13 cellular contexts compared by ENCODE assay signal in the genomic region with DNA sequence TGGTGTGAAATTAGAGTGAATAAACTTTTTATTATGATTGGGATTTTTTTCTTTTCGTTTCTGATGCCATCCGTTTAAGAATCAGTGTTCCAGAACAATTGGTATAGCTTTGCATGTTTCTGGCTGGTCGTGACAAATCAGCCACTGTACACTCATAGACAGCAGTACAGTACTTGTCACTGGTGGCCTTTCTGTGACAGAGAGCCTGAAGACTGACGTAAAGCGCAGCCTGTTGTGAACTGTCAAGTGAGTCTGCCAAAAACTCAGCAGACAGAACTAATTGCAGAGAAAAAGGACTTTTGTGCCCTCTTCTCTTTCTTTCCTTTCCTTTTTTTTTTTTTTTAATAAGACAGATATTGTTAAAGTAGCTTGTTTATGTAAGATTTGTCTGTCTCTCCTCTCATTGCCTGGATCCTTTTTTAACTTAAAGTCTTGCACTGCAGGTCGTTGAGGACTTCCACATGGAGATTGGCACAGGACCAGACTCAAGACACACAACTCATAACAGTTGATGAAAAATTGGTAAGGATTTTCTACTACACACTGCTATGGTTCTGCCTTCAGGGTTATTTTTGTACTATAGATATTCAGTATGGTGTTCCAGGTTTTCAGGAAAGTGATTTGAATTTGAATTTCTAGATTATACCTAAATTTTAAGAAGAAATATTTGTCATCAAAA. TPM values are rescaled to one million over a fixed set of nuclear protein-coding genes. Genes with fewer than 3 reads are reported as not detected.
DNase-seq lines count a peak whose midpoint lies in the region; FAIRE-seq and TF ChIP-seq lines count a peak whose summit lies in the region.
"Had no signal": no experiment of that assay in that cellular context is flagged by ENCODE, and none has a peak within 500 bp of the region (broad histone marks: within the 10 kb centered on the region; RNA-seq: fewer than 3 reads in every experiment).

No MANE protein-coding gene starts in this region.

- no peak for FAIRE-seq in HTR-8/SVneo (lab: Jason Lieb, UNC)

- H3K4me1 ChIP-seq in mesendoderm (ENCODE audit: control insufficient read depth, low read depth, low read length) = no peaks in the 10 kb centered on the region
- peaks cover 2% of the 10 kb centered on the region for H3K4me1 ChIP-seq in endodermal cell (ENCODE audit: control insufficient read depth, insufficient read depth, low read length)

- H2BK5ac ChIP-seq in mesendoderm (ENCODE audit: low read length) = no peak overlapping the region

- DNase-seq in Ammon's horn (ENCODE audit: low spot score) (peak; percentile 74), RKO (ENCODE audit: low spot score) (peak; percentile 8), fibroblast of pulmonary artery (ENCODE audit: low read depth) (peak; percentile 57), mesendoderm (no peak), endodermal cell (no peak), Kasumi-1 (lab: John Stamatoyannopoulos, UW) (no peak), HTR-8/SVneo (ENCODE audit: insufficient read length, low spot score) (no peak), HPDE6-E6E7 (ENCODE audit: extremely low spot score) (no peak)
- DNase-seq: activated CD8-positive, alpha-beta memory T cell treated with anti-CD3 and anti-CD28 coated beads for 24 hours; NCI-H187; NCI-H524; stimulated activated CD4-positive, alpha-beta T cell treated with anti-CD3 and anti-CD28 coated beads, Interleukin-2, amount 100 ng/mL, for 48 hours had no signal

- H3K27me3 ChIP-seq in mesendoderm (ENCODE audit: insufficient read depth, low read length, poor library complexity) = no peaks in the 10 kb centered on the region
- H3K27me3 ChIP-seq in endodermal cell (ENCODE audit: control insufficient read depth, insufficient read depth, low read length, poor library complexity, severe bottlenecking) = no peaks in the 10 kb centered on the region

- H3K27ac Mint-ChIP-seq in endodermal cell = no peak overlapping the region

- H3K4me3 Mint-ChIP-seq in endodermal cell = no peak overlapping the region

- H4K5ac ChIP-seq in mesendoderm (ENCODE audit: low read length) = no peak overlapping the region

- H3K27me3 Mint-ChIP-seq in endodermal cell (ENCODE audit: insufficient read depth) = no peaks in the 10 kb centered on the region

- H3K23ac ChIP-seq in mesendoderm (ENCODE audit: low read length) = no peak overlapping the region

- H3K36me3 Mint-ChIP-seq in endodermal cell (ENCODE audit: low read depth) = peaks cover 44% of the 10 kb centered on the region

- no peak overlapping the region for H3K18ac ChIP-seq in mesendoderm (ENCODE audit: low read length)

- H3K27ac ChIP-seq in mesendoderm (ENCODE audit: low read depth, low read length) (no peak overlapping the region), endodermal cell (ENCODE audit: low read depth, low read length) (no peak overlapping the region)
- H3K27ac ChIP-seq: C4-2B had no signal

- H4K8ac ChIP-seq in mesendoderm (ENCODE audit: low read depth, low read length) = peak overlapping the region; percentile 13

- H3K36me3 ChIP-seq in mesendoderm (ENCODE audit: control insufficient read depth, insufficient read depth, low read length) = no peaks in the 10 kb centered on the region
- peaks cover 32% of the 10 kb centered on the region for H3K36me3 ChIP-seq in endodermal cell (ENCODE audit: control insufficient read depth, insufficient read depth, low read length)

- H3K4me2 ChIP-seq in mesendoderm (ENCODE audit: low read length) = no peak overlapping the region

- no peaks in the 10 kb centered on the region for H3K79me2 ChIP-seq in mesendoderm (ENCODE audit: control insufficient read depth, insufficient read depth, low read length)

- no peaks in the 10 kb centered on the region for H3K79me1 ChIP-seq in mesendoderm (ENCODE audit: low read length)

- H3K4ac ChIP-seq in mesendoderm (ENCODE audit: low read depth, low read length) = no peak overlapping the region

- WGBS in mesendoderm (ENCODE audit: extremely low coverage, insufficient coverage, low lambda C conversion rate) = no CpG with 5 or more reads among the region's 6 CpGs
- 60 to 94% methylated on average over 1 to 6 of the region's 6 CpGs for WGBS in endodermal cell (ENCODE audit: insufficient coverage in 1 of 2, insufficient read length in 1 of 2), 2 experiments

- H3K9me3 Mint-ChIP-seq in endodermal cell = peaks cover 6% of the 10 kb centered on the region

- H2AK5ac ChIP-seq in mesendoderm (ENCODE audit: low read length) = no peak overlapping the region

- TF ChIP-seq CTCF in fibroblast of pulmonary artery (IDR thresholded peaks at IDR 0.05; ENCODE audit: low read length, missing control alignments) = no peak
- no peak for TF ChIP-seq CTCF in endodermal cell (conservative IDR thresholded peaks at IDR 0.05)

- no peak overlapping the region for H3K56ac ChIP-seq in mesendoderm (ENCODE audit: low read length)

- no peak overlapping the region for H2BK120ac ChIP-seq in mesendoderm (ENCODE audit: low read depth, low read length)

- no peak overlapping the region for H3K4me3 ChIP-seq in fibroblast of pulmonary artery (replicated peaks; ENCODE audit: low read depth, low read length)
- H3K4me3 ChIP-seq in mesendoderm (ENCODE audit: low read length) = no peak overlapping the region
- no peak overlapping the region for H3K4me3 ChIP-seq in endodermal cell (ENCODE audit: low read length)

- peaks cover under 1% of the 10 kb centered on the region for H3K4me1 Mint-ChIP-seq in endodermal cell

- peaks cover 17% of the 10 kb centered on the region for H3K9me3 ChIP-seq in endodermal cell (ENCODE audit: control insufficient read depth, low read length)

- H3K9ac ChIP-seq in mesendoderm (ENCODE audit: low read length) (no peak overlapping the region), endodermal cell (ENCODE audit: extremely low read depth, low read length, poor library complexity, severe bottlenecking) (no peak overlapping the region)

- no peak overlapping the region for H2BK15ac ChIP-seq in mesendoderm (replicated peaks; ENCODE audit: low read depth)

RNA-seq across cellular contexts. Expression of a gene that starts 42.7 kb away (rescaled TPM):
- 88.4 TPM for polyA plus RNA-seq in mesendoderm (2013, experiment 1 of 2)
- 87.5 TPM for polyA plus RNA-seq in mesendoderm (2013, experiment 2 of 2)
- total RNA-seq in endodermal cell = 10 to 100 TPM; 55.0 to 88.3 TPM
- polyA plus RNA-seq in endodermal cell (2013, experiment 1 of 2) = 169 TPM
- 161 TPM for polyA plus RNA-seq in endodermal cell (2013, experiment 2 of 2)

Comparison
In these comparisons a context has a peak if more than half of its experiments do, and no peak if none do; other contexts are left out.
1. DNase-seq: peak in Ammon's horn (single experiment), RKO (single experiment) and fibroblast of pulmonary artery (single experiment); none in mesendoderm (single experiment), endodermal cell (single experiment), Kasumi-1 (0 of 2), HTR-8/SVneo (single experiment) and HPDE6-E6E7 (single experiment).